11 cellular contexts compared by ENCODE assay signal in the genomic region with DNA sequence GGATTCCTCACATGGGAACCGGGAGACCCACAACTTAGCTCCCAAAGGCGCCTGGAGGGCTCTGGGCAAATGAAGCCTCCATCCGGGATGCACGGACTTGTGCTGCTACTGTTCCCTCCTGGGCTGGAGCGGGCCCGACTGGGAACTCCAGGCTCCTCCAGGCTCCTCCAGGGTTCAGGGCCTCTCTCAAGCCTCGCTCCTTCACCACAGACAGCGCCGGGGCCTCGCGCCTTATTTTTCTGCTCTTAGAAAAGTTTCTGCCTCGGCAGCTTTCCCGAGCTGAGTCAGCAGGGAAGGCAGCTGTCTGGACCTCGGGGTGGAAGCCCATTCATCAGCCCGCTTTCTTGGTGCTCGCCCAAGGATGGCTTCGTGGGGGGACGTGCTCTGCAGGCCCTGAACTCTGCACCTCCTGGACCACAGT. TPM values are rescaled to one million over a fixed set of nuclear protein-coding genes. Genes with fewer than 3 reads are reported as not detected.
DNase-seq lines count a peak whose midpoint lies in the region; ATAC-seq and TF ChIP-seq lines count a peak whose summit lies in the region.
"Had no signal": no experiment of that assay in that cellular context is flagged by ENCODE, and none has a peak within 500 bp of the region (broad histone marks: within the 10 kb centered on the region; RNA-seq: fewer than 3 reads in every experiment).

No MANE protein-coding gene starts in this region.

- H3K36me3 Mint-ChIP-seq in effector memory CD8-positive, alpha-beta T cell (ENCODE audit: insufficient read depth), result peaks cover 4% of the 10 kb centered on the region

- H3K27me3 Mint-ChIP-seq in effector memory CD8-positive, alpha-beta T cell, result peaks cover 38 to 54% of the 10 kb centered on the region in 2 donors

- no peaks in the 10 kb centered on the region for H3K79me2 ChIP-seq in hepatocyte

- H3K27ac ChIP-seq in C4-2B, result peak overlapping the region; percentile 2; the same call in 1 of the 2 replicates
- no peak overlapping the region for H3K27ac ChIP-seq in hepatocyte
- no peak overlapping the region for H3K27ac ChIP-seq in psoas muscle

- intact Hi-C loops in psoas muscle (cut with DNase I), result no loop called here

- peak overlapping the region; percentile 63 for H2AFZ ChIP-seq in hepatocyte

- peaks cover 7 to 8% of the 10 kb centered on the region in 2 donors for H3K4me1 Mint-ChIP-seq in effector memory CD8-positive, alpha-beta T cell (ENCODE audit: low read depth in 2 of 2)

- DNase-seq in amniotic epithelial cell (ENCODE audit: low read depth), result peak; percentile 46
- DNase-seq in hepatocyte (ENCODE audit: low spot score), result no peak
- DNase-seq in psoas muscle, result peak; percentile 44 to 64
- DNase-seq in NCI-H69 (lab: John Stamatoyannopoulos, UW), result no peak
- DNase-seq in cerebellum (ENCODE audit: low spot score), result no peak
- DNase-seq in effector memory CD8-positive, alpha-beta T cell, result no peak
- DNase-seq: Calu3 had no signal

- 91% methylated on average over 18 of the region's 18 CpGs for WGBS in hepatocyte (ENCODE audit: low lambda C conversion rate, missing lambda C conversion rate)
- WGBS in psoas muscle, 3 donors, result 18 to 37% (median 24%) methylated on average over 18 of the region's 18 CpGs

- no peak overlapping the region for H3K4me3 Mint-ChIP-seq in effector memory CD8-positive, alpha-beta T cell

- H3K36me3 ChIP-seq in hepatocyte (replicated peaks; ENCODE audit: insufficient read depth, low read depth) (no peaks in the 10 kb centered on the region), psoas muscle (ENCODE audit: insufficient read depth in 1 of 2, low read depth in 1 of 2) (no peaks in the 10 kb centered on the region)

- H3K27me3 ChIP-seq in hepatocyte (no peaks in the 10 kb centered on the region), psoas muscle (ENCODE audit: insufficient read depth in 3 of 3, low read length in 2 of 3) (peaks cover 0 to 10% (median 0%) of the 10 kb centered on the region in 3 donors)

- ATAC-seq in psoas muscle, result peak; percentile 4 to 37 (median 22)
- ATAC-seq in HG03097 (IDR thresholded peaks at IDR 0.05; ENCODE audit: low FRiP score, unreplicated experiment), result no peak
- ATAC-seq in effector memory CD8-positive, alpha-beta T cell (replicated peaks), result no peak

- TF ChIP-seq CTCF in C4-2B (conservative IDR thresholded peaks at IDR 0.05) (no peak), hepatocyte (IDR thresholded peaks at IDR 0.05; ENCODE audit: poor library complexity) (no peak), psoas muscle (IDR thresholded peaks at IDR 0.05) (no peak)

- no peaks in the 10 kb centered on the region for H3K9me2 ChIP-seq in hepatocyte (replicated peaks; ENCODE audit: insufficient read depth)

- H4K20me1 ChIP-seq in hepatocyte (ENCODE audit: insufficient read depth, poor library complexity, severe bottlenecking), result no peaks in the 10 kb centered on the region

- H3K4me3 ChIP-seq in hepatocyte, result no peak overlapping the region
- peak overlapping the region; percentile 56 for H3K4me3 ChIP-seq in psoas muscle

- H3K27ac Mint-ChIP-seq in effector memory CD8-positive, alpha-beta T cell, result no peak overlapping the region

- H3K4me2 ChIP-seq in hepatocyte, result peak overlapping the region; percentile 84

- H3K9me3 ChIP-seq in hepatocyte (ENCODE audit: low read depth), result no peaks in the 10 kb centered on the region
- no peaks in the 10 kb centered on the region for H3K9me3 ChIP-seq in psoas muscle

- peaks cover 6% of the 10 kb centered on the region for H3K4me1 ChIP-seq in hepatocyte (ENCODE audit: insufficient read depth)
- H3K4me1 ChIP-seq in psoas muscle, result no peaks in the 10 kb centered on the region

- no peaks in the 10 kb centered on the region for H3K9me3 Mint-ChIP-seq in effector memory CD8-positive, alpha-beta T cell
- H3K9me3 Mint-ChIP-seq: activated CD4-positive, alpha-beta T cell treated with anti-CD3 and anti-CD28 coated beads, Interleukin-2, amount 10 ng/mL, durations not matched to agents 24 days and 14 days had no signal

RNA-seq across cellular contexts. Expression of a gene that starts 13.0 kb away (rescaled TPM):
- total RNA-seq in hepatocyte (not detected in 2 replicates), psoas muscle (not detected), cerebellum (not detected)
- polyA plus RNA-seq in hepatocyte (not detected in 2 replicates), psoas muscle (not detected)
- total RNA-seq: activated CD4-positive, alpha-beta T cell treated with anti-CD3 and anti-CD28 coated beads, Interleukin-2, amount 10 ng/mL, durations not matched to agents 24 days and 14 days; bronchial epithelial cell; Calu3 had no signal

Comparison
In these comparisons a context has a peak if more than half of its experiments do, and no peak if none do; other contexts are left out.
1. DNase-seq: peak in amniotic epithelial cell (single experiment) and psoas muscle (2 of 2); none in hepatocyte (single experiment), NCI-H69 (single experiment), cerebellum (single experiment) and effector memory CD8-positive, alpha-beta T cell (0 of 3).
2. ATAC-seq: peak in psoas muscle (4 of 4); none in HG03097 (single experiment) and effector memory CD8-positive, alpha-beta T cell (single experiment).